Comparison of ENCODE assay signal across 8 cellular contexts in the genomic region with DNA sequence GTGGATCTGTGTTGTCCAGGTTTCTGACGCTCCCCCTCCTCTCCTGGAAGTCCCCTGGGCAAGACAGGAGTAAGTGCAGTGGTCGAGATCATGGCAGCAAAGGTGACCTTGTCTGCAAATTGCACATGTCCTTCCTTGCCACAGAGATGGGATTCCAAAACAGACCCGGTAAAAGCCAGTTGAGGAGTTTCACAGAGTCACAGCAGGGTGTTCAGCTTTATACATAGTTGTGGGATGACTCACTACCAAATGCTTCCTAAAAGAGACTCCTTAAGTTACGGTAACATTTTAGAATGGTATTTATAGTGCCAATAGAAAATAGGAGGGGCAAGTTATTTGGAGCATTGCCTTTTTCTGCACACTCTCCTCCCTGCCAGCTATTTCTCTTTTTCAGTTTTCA.
DNase-seq lines count a peak whose midpoint lies in the region; ATAC-seq and TF ChIP-seq lines count a peak whose summit lies in the region.

No MANE protein-coding gene starts in this region.

- no peaks in the 10 kb centered on the region for H3K36me3 ChIP-seq in iPS DF 6.9 (ENCODE audit: control insufficient read depth, insufficient read depth, low read length)

- ATAC-seq in HG03378 (IDR thresholded peaks at IDR 0.05; ENCODE audit: unreplicated experiment): peak; percentile 83

- H3K4me1 ChIP-seq in iPS DF 6.9 (ENCODE audit: control insufficient read depth, insufficient read depth, low read length): peaks cover 5% of the 10 kb centered on the region; the same call in 1 of the 2 replicates

- no peak overlapping the region for H3K4me3 ChIP-seq in iPS DF 6.9 (ENCODE audit: low read length)

- no peak for TF ChIP-seq CTCF in GM10266 (IDR thresholded peaks at IDR 0.05; ENCODE audit: control insufficient read depth, insufficient read depth, low read depth, missing control alignments)

- H3K27me3 ChIP-seq in iPS DF 6.9 (ENCODE audit: control insufficient read depth, insufficient read depth, low read length): no peaks in the 10 kb centered on the region

- no CpG with 5 or more reads among the region's 4 CpGs for WGBS in iPS DF 6.9 (ENCODE audit: insufficient coverage, insufficient read length)

- no peak overlapping the region for H3K27ac ChIP-seq in iPS DF 6.9 (ENCODE audit: low read length)

- peak; percentile 46 for DNase-seq in Ammon's horn (ENCODE audit: low spot score)
- peak; percentile 61 for DNase-seq in amniotic epithelial cell (ENCODE audit: low read depth)
- DNase-seq in iPS DF 6.9 (ENCODE audit: low read depth, low spot score): peak; percentile 58
- peak; percentile 36 for DNase-seq in superior temporal gyrus (ENCODE audit: extremely low spot score)
- DNase-seq in GM10266 (ENCODE audit: extremely low spot score): no peak
- DNase-seq in activated effector memory CD4-positive, alpha-beta T cell treated with Interleukin-2 at 50 U/mL for 16 hours: no peak
- DNase-seq in DMS114 treated with DMSO at 0.1 percent for 48 hours (lab: John Stamatoyannopoulos, UW; ENCODE audit: unreplicated experiment): no peak

- H3K9me3 ChIP-seq in iPS DF 6.9 (ENCODE audit: control insufficient read depth, insufficient read depth, low read length): no peaks in the 10 kb centered on the region

Comparison
In these comparisons a context has a peak if more than half of its experiments do, and no peak if none do; other contexts are left out.
1. DNase-seq: peak in Ammon's horn (single experiment), amniotic epithelial cell (single experiment), iPS DF 6.9 (single experiment) and superior temporal gyrus (single experiment); none in GM10266 (single experiment), activated effector memory CD4-positive, alpha-beta T cell treated with Interleukin-2 at 50 U/mL for 16 hours (single experiment) and DMS114 treated with DMSO at 0.1 percent for 48 hours (single experiment).